8 cellular contexts compared by ENCODE assay signal in genomic region chr10:104274762-104275721, GRCh38. TPM values are rescaled to one million over a fixed set of nuclear protein-coding genes. Genes with fewer than 3 reads are reported as not detected.
A peak's percentile ranks its signal among the peaks of the same experiment; 100 is the strongest.
DNase-seq lines count a peak whose midpoint lies in the region; ATAC-seq and TF ChIP-seq lines count a peak whose summit lies in the region.

No MANE protein-coding gene starts in this region.

- H3K27ac ChIP-seq in HCT116 (ENCODE audit: low read depth, low read length): peak overlapping the region; percentile 66
- H3K27ac ChIP-seq in Panc1 (ENCODE audit: low read length): peak overlapping the region; percentile 87

- no peak for TF ChIP-seq RAD21 in HCT116 (IDR thresholded peaks at IDR 0.05; ENCODE audit: low read depth)

- CTCF ChIA-PET in HCT116 (lab: Charles Lee): interaction anchor here (0.6 to 6.7 kb wide), 48 partner anchors 9 to 676 kb away, joined by 3 to 106 read pairs (median 4); partner anchors contain the start of genes CFAP43, CFAP58, GSTO1 and ITPRIP
- CTCF ChIA-PET in Panc1 (lab: Charles Lee): interaction anchor here (0.5 to 2.2 kb wide), 13 partner anchors 8 to 340 kb away, joined by 3 to 19 read pairs (median 4); partner anchors contain the start of gene CFAP58

- H3K9me3 Mint-ChIP-seq in activated naive CD4-positive, alpha-beta T cell treated with anti-CD3 and anti-CD28 coated beads, Interleukin-2, amount 50 U/mL, for 24 hours: no peaks in the 10 kb centered on the region
- H3K9me3 Mint-ChIP-seq in glutamatergic neuron (ENCODE audit: unreplicated experiment) (no peaks in the 10 kb centered on the region), progenitor cell of endocrine pancreas (ENCODE audit: low read depth) (no peaks in the 10 kb centered on the region)

- H2AFZ ChIP-seq in HCT116 (ENCODE audit: low read depth, low read length, poor library complexity, severe bottlenecking): peak overlapping the region; percentile 94

- peak overlapping the region; percentile 88 for H3K9ac ChIP-seq in HCT116 (ENCODE audit: low read length)

- POLR2A ChIA-PET in HCT116 (lab: Charles Lee): interaction anchor here (1.0 to 2.5 kb wide), 12 partner anchors 11 to 387 kb away, joined by 3 to 10 read pairs (median 4); partner anchors contain the start of genes CFAP43, CFAP58, GSTO1 and ITPRIP
- POLR2A ChIA-PET in Panc1 (lab: Charles Lee): interaction anchor here (0.6 to 1.3 kb wide), 4 partner anchors 66 to 565 kb away, joined by 3 to 6 read pairs (median 4); partner anchors contain the start of gene SFR1

- H3K4me1 ChIP-seq in HCT116 (ENCODE audit: control insufficient read depth in 1 of 2, insufficient read depth in 2 of 2, low read length in 2 of 2) (peaks cover 12 to 19% of the 10 kb centered on the region in 2 experiments), Panc1 (ENCODE audit: control insufficient read depth, insufficient read depth, low read length) (peaks cover 9% of the 10 kb centered on the region)

- H3K27me3 ChIP-seq in HCT116 (ENCODE audit: insufficient read depth, low read length) (no peaks in the 10 kb centered on the region), Panc1 (ENCODE audit: control insufficient read depth, insufficient read depth, low read length) (no peaks in the 10 kb centered on the region)

- no peak overlapping the region for H3K27ac Mint-ChIP-seq in activated naive CD4-positive, alpha-beta T cell treated with anti-CD3 and anti-CD28 coated beads, Interleukin-2, amount 50 U/mL, for 24 hours
- H3K27ac Mint-ChIP-seq in glutamatergic neuron (ENCODE audit: unreplicated experiment) (no peak overlapping the region), progenitor cell of endocrine pancreas (peak overlapping the region; percentile 74)

- H3K36me3 ChIP-seq in HCT116 (ENCODE audit: control insufficient read depth in 1 of 2, insufficient read depth in 2 of 2, low read length in 2 of 2) (peaks cover 20 to 24% of the 10 kb centered on the region in 2 experiments; a peak in 3 of 4 replicates), Panc1 (ENCODE audit: control insufficient read depth, insufficient read depth, low read length) (no peaks in the 10 kb centered on the region; the same call in 1 of the 2 replicates)

- RAD21 ChIA-PET in HCT116 (lab: Charles Lee; ENCODE audit: low non-redundant PET in 1 of 2, low total read pairs in 2 of 2, uncharacterized antibody in 2 of 2, unreplicated experiment in 2 of 2): interaction anchor here (0.8 to 1.5 kb wide), 7 partner anchors 30 to 579 kb away, joined by 3 to 7 read pairs (median 4); no protein-coding TSS in a partner anchor

- TF ChIP-seq CTCF in HCT116 (IDR thresholded peaks at IDR 0.05 in 2 of 3, conservative IDR thresholded peaks at IDR 0.05 in 1 of 3; ENCODE audit: borderline replicate concordance in 1 of 3, insufficient read depth in 1 of 3, low read depth in 2 of 3, low read length in 2 of 3): peak in 2 of 3 experiments; percentile 98 to 99; a peak in 4 of 6 replicates
- peak; percentile 100 for TF ChIP-seq CTCF in Panc1 (IDR thresholded peaks at IDR 0.05)
- peak; percentile 77 for TF ChIP-seq CTCF in glutamatergic neuron (IDR thresholded peaks at IDR 0.05; ENCODE audit: partially characterized antibody, unreplicated experiment)
- peak; percentile 86 for TF ChIP-seq CTCF in progenitor cell of endocrine pancreas (IDR thresholded peaks at IDR 0.05; ENCODE audit: unreplicated experiment)

- H3K4me2 ChIP-seq in HCT116 (ENCODE audit: low read length): peak overlapping the region; percentile 87

- H3K27me3 Mint-ChIP-seq in activated naive CD4-positive, alpha-beta T cell treated with anti-CD3 and anti-CD28 coated beads, Interleukin-2, amount 50 U/mL, for 24 hours: no peaks in the 10 kb centered on the region
- H3K27me3 Mint-ChIP-seq in glutamatergic neuron (ENCODE audit: unreplicated experiment): no peaks in the 10 kb centered on the region
- peaks cover 9% of the 10 kb centered on the region for H3K27me3 Mint-ChIP-seq in progenitor cell of endocrine pancreas

- H3K4me3 Mint-ChIP-seq in activated naive CD4-positive, alpha-beta T cell treated with anti-CD3 and anti-CD28 coated beads, Interleukin-2, amount 50 U/mL, for 24 hours: peak overlapping the region; percentile 33
- H3K4me3 Mint-ChIP-seq in glutamatergic neuron (ENCODE audit: unreplicated experiment) (peak overlapping the region; percentile 71), progenitor cell of endocrine pancreas (ENCODE audit: low read depth) (peak overlapping the region; percentile 72)

- H3K36me3 Mint-ChIP-seq in activated naive CD4-positive, alpha-beta T cell treated with anti-CD3 and anti-CD28 coated beads, Interleukin-2, amount 50 U/mL, for 24 hours: no peaks in the 10 kb centered on the region
- no peaks in the 10 kb centered on the region for H3K36me3 Mint-ChIP-seq in glutamatergic neuron (ENCODE audit: unreplicated experiment)
- H3K36me3 Mint-ChIP-seq in progenitor cell of endocrine pancreas (ENCODE audit: insufficient read depth): no peaks in the 10 kb centered on the region

- no peaks in the 10 kb centered on the region for H4K20me1 ChIP-seq in HCT116 (ENCODE audit: insufficient read depth)

- in situ Hi-C loops in Panc1 (cut with HindIII; ENCODE audit: low pct_unique_long_range_greater_than_20kb, low sequenced_read_pairs): no loop called here

- intact Hi-C loops in HCT116 (cut with micrococcal nuclease): loop anchor here (1.0 to 2.0 kb wide), 3 partner anchors 75 to 386 kb away; no protein-coding TSS in a partner anchor
- intact Hi-C loops in Panc1 (cut with micrococcal nuclease; ENCODE audit: unreplicated experiment): loop anchor here (2.0 kb wide), 1 partner anchor 76 kb away; no protein-coding TSS in a partner anchor

- H3K9me2 ChIP-seq in HCT116 (ENCODE audit: insufficient read depth): no peaks in the 10 kb centered on the region; the same call in 1 of the 2 replicates

- no peaks in the 10 kb centered on the region for H3K9me3 ChIP-seq in HCT116 (ENCODE audit: control insufficient read depth in 1 of 2, insufficient read depth in 1 of 2, low read depth in 1 of 2, low read length in 2 of 2)
- H3K9me3 ChIP-seq in Panc1 (ENCODE audit: control insufficient read depth, insufficient read depth, low read depth, low read length): no peaks in the 10 kb centered on the region

- ATAC-seq in HCT116 (peak; percentile 94), Panc1 (peak; percentile 97), HG03097 (IDR thresholded peaks at IDR 0.05; ENCODE audit: low FRiP score, unreplicated experiment) (no peak)

- peak; percentile 57 for TF ChIP-seq POLR2A in HCT116 (IDR thresholded peaks at IDR 0.05; ENCODE audit: borderline replicate concordance, extremely low read depth, insufficient read depth, insufficient read length)

- peaks cover 4% of the 10 kb centered on the region for H3K4me1 Mint-ChIP-seq in activated naive CD4-positive, alpha-beta T cell treated with anti-CD3 and anti-CD28 coated beads, Interleukin-2, amount 50 U/mL, for 24 hours
- H3K4me1 Mint-ChIP-seq in glutamatergic neuron (ENCODE audit: low read depth, unreplicated experiment): no peaks in the 10 kb centered on the region
- H3K4me1 Mint-ChIP-seq in progenitor cell of endocrine pancreas (ENCODE audit: low read depth): peaks cover 5% of the 10 kb centered on the region

- BruUV-seq in HCT116 (replicated peaks; lab: Mats Ljungman, UMichigan) (TSS peak; percentile 38), Panc1 (replicated peaks; lab: Mats Ljungman, UMichigan) (no TSS peak)

- DNase-seq in Daoy (ENCODE audit: low read depth) (peak; percentile 33), HCT116 (ENCODE audit: low read depth, low spot score) (peak; percentile 68), Panc1 (ENCODE audit: low read depth, low spot score) (no peak), glutamatergic neuron (peak; percentile 61), progenitor cell of endocrine pancreas (ENCODE audit: low spot score, unreplicated experiment) (peak; percentile 47), GF-D8 (lab: John Stamatoyannopoulos, UW) (no peak)

- H3K4me3 ChIP-seq in HCT116 (replicated peaks in 1 of 2; ENCODE audit: low read depth in 1 of 2, low read length in 2 of 2): peak overlapping the region; percentile 77 to 79
- H3K4me3 ChIP-seq in Panc1 (ENCODE audit: low read depth in 2 of 2, low read length in 2 of 2): peak overlapping the region; percentile 61 to 82

- peaks cover 51% of the 10 kb centered on the region for H3K79me2 ChIP-seq in HCT116 (ENCODE audit: insufficient read depth, low read length)

TF ChIP-seq in HCT116, 20 proteins besides CTCF, POLR2A, EP300 and RAD21:
- peak; percentile 82 for TF ChIP-seq POLR2AphosphoS5 (IDR thresholded peaks at IDR 0.05; ENCODE audit: low read depth, low read length)
- peak; percentile 81 for TF ChIP-seq ZFX (IDR thresholded peaks at IDR 0.05)
- TF ChIP-seq FOSL1 (IDR thresholded peaks at IDR 0.05; ENCODE audit: low read depth): no peak
- TF ChIP-seq YY1 (IDR thresholded peaks at IDR 0.05; ENCODE audit: extremely low read depth, insufficient replicate concordance, low read depth, low read length): peak; percentile 86

RNA-seq across cellular contexts. Expression of gene GSTO2, which starts 6.1 kb away (rescaled TPM):
- total RNA-seq in Daoy (2014; rRNA removed; shearing (Covaris generic)): 0.06 and 0.48 TPM in 2 replicates
- total RNA-seq in HCT116 (2021; ENCODE audit: unreplicated experiment) (115 TPM), Panc1 (2021; ENCODE audit: unreplicated experiment) (28.5 TPM), glutamatergic neuron (ENCODE audit: unreplicated experiment) (2.0 TPM), progenitor cell of endocrine pancreas (9.6 and 9.8 TPM in 2 replicates)
- polyA plus RNA-seq in HCT116 (2012): 104 and 131 TPM in 2 replicates
- polyA plus RNA-seq in Panc1 (2012; ENCODE audit: insufficient read length): 31.6 TPM

RNA-seq across cellular contexts. Expression of gene GSTO1, which starts 20.4 kb away (rescaled TPM):
- total RNA-seq in Daoy (2014; rRNA removed; shearing (Covaris generic)): 194 and 233 TPM in 2 replicates
- total RNA-seq in HCT116 (2021; ENCODE audit: unreplicated experiment) (179 TPM), Panc1 (2021; ENCODE audit: unreplicated experiment) (134 TPM), glutamatergic neuron (ENCODE audit: unreplicated experiment) (26.8 TPM), progenitor cell of endocrine pancreas (107 and 127 TPM in 2 replicates)
- polyA plus RNA-seq in HCT116 (2012): 130 and 156 TPM in 2 replicates
- polyA plus RNA-seq in Panc1 (2012; ENCODE audit: insufficient read length): 123 TPM

RNA-seq across cellular contexts. Expression of gene CFAP43, which starts 42.9 kb away (rescaled TPM):
- total RNA-seq in Daoy (2014; rRNA removed; shearing (Covaris generic)): 0.24 and 0.69 TPM in 2 replicates
- 4.0 TPM for total RNA-seq in HCT116 (2021; ENCODE audit: unreplicated experiment)
- 0.65 and 1.5 TPM in 2 replicates for polyA plus RNA-seq in HCT116 (2012)
- 0.21 TPM for total RNA-seq in Panc1 (2021; ENCODE audit: unreplicated experiment)
- 0.16 TPM for polyA plus RNA-seq in Panc1 (2012; ENCODE audit: insufficient read length)
- total RNA-seq in glutamatergic neuron (ENCODE audit: unreplicated experiment): 0.44 TPM
- 4.7 and 5.4 TPM in 2 replicates for total RNA-seq in progenitor cell of endocrine pancreas

Comparison
In these comparisons a context has a peak if more than half of its experiments do, and no peak if none do; other contexts are left out.
1. DNase-seq: peak in Daoy (single experiment), HCT116 (single experiment), glutamatergic neuron (single experiment) and progenitor cell of endocrine pancreas (single experiment); none in Panc1 (single experiment) and GF-D8 (single experiment).
2. Peak in every context shown above with its lines, with median percentiles within 50 percentile points of each other: CTCF ChIP-seq and H3K4me3 Mint-ChIP-seq.